Comparison of ENCODE assay signal across 1 cellular context in genomic region chr6:157887892-157888291, GRCh38.
TF ChIP-seq lines count a peak whose summit lies in the region.

No MANE protein-coding gene starts in this region.

TF ChIP-seq in SK-N-SH treated with all-trans-retinoic acid at 6 μM for 48 hours, 23 proteins besides CTCF, POLR2A, EP300 and RAD21 (continued from another document):
- TF ChIP-seq, protein P1, sequence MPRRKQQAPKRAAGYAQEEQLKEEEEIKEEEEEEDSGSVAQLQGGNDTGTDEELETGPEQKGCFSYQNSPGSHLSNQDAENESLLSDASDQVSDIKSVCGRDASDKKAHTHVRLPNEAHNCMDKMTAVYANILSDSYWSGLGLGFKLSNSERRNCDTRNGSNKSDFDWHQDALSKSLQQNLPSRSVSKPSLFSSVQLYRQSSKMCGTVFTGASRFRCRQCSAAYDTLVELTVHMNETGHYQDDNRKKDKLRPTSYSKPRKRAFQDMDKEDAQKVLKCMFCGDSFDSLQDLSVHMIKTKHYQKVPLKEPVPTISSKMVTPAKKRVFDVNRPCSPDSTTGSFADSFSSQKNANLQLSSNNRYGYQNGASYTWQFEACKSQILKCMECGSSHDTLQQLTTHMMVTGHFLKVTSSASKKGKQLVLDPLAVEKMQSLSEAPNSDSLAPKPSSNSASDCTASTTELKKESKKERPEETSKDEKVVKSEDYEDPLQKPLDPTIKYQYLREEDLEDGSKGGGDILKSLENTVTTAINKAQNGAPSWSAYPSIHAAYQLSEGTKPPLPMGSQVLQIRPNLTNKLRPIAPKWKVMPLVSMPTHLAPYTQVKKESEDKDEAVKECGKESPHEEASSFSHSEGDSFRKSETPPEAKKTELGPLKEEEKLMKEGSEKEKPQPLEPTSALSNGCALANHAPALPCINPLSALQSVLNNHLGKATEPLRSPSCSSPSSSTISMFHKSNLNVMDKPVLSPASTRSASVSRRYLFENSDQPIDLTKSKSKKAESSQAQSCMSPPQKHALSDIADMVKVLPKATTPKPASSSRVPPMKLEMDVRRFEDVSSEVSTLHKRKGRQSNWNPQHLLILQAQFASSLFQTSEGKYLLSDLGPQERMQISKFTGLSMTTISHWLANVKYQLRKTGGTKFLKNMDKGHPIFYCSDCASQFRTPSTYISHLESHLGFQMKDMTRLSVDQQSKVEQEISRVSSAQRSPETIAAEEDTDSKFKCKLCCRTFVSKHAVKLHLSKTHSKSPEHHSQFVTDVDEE (CRISPR knock-in tag; IDR thresholded peaks at IDR 0.05): no peak
- TF ChIP-seq, protein P2, sequence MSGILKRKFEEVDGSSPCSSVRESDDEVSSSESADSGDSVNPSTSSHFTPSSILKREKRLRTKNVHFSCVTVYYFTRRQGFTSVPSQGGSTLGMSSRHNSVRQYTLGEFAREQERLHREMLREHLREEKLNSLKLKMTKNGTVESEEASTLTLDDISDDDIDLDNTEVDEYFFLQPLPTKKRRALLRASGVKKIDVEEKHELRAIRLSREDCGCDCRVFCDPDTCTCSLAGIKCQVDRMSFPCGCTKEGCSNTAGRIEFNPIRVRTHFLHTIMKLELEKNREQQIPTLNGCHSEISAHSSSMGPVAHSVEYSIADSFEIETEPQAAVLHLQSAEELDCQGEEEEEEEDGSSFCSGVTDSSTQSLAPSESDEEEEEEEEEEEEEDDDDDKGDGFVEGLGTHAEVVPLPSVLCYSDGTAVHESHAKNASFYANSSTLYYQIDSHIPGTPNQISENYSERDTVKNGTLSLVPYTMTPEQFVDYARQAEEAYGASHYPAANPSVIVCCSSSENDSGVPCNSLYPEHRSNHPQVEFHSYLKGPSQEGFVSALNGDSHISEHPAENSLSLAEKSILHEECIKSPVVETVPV (CRISPR knock-in tag; IDR thresholded peaks at IDR 0.05): no peak
- TF ChIP-seq ARNTL (CRISPR knock-in tag; IDR thresholded peaks at IDR 0.05; ENCODE audit: borderline replicate concordance, low read depth) (no peak), PATZ1 (CRISPR knock-in tag; IDR thresholded peaks at IDR 0.05; ENCODE audit: borderline replicate concordance) (no peak)
